Comparison of ENCODE assay signal across 11 cellular contexts in the genomic region with DNA sequence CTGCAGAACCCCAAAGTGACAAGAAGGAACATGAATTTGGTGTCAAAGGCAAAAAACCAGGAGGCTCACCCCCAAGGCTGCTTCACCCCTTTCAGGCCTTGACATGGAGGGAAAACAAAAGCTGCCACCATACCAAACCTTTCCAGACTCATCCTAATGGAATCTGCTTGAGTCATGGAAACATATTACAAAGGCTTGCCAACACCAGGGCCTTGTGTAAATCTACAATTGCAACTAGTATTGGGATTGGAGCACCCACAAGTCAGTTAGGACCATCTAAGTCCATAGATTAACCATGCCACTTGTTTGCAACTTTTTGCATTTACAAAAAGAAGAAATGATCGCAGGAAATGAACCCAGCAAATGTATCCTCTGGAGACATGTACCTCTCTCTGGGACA.
DNase-seq lines count a peak whose midpoint lies in the region; ATAC-seq and TF ChIP-seq lines count a peak whose summit lies in the region.
"Had no signal": no experiment of that assay in that cellular context is flagged by ENCODE, and none has a peak within 500 bp of the region (broad histone marks: within the 10 kb centered on the region; RNA-seq: fewer than 3 reads in every experiment).

No MANE protein-coding gene starts in this region.

- H3K27ac Mint-ChIP-seq in activated T-helper 2 cell treated with anti-CD3 and anti-CD28 coated beads, Interferon-gamma antibody, Interleukin-2, Interleukin-4, amounts not matched to agents 10 μg/mL and 5 μg/mL and 100 μg/mL, durations not matched to agents 14 hours and 24 hours and 36 hours = no peak overlapping the region

- no peak for ATAC-seq in stimulated activated naive CD8-positive, alpha-beta T cell treated with anti-CD3 and anti-CD28 coated beads, Interleukin-15, Interleukin-2, amounts not matched to agents 100 U/mL and 50 U/mL, for 24 hours

- peak overlapping the region in 1 of 2 experiments; percentile 27 for H3K4ac ChIP-seq in mesenchymal stem cell (ENCODE audit: low read depth in 1 of 2, low read length in 2 of 2)

- CTCF ChIA-PET in AG04449 (lab: Yijun Ruan, JAX) = interaction anchor here (1.1 kb wide), 1 partner anchor 695 kb away, joined by 3 read pairs; no protein-coding TSS in a partner anchor

- no peak overlapping the region for H2BK15ac ChIP-seq in mesenchymal stem cell (ENCODE audit: low read depth, poor library complexity, severe bottlenecking)

- H3K4me3 ChIP-seq in AG04449 (ENCODE audit: low read depth, low read length) (no peak overlapping the region), HUES48 (ENCODE audit: low read depth, low read length) (no peak overlapping the region), brain microvascular endothelial cell (ENCODE audit: low read depth, low read length) (no peak overlapping the region), mesenchymal stem cell (ENCODE audit: insufficient read depth in 1 of 2, low read depth in 1 of 2, low read length in 2 of 2) (no peak overlapping the region), BE2C (ENCODE audit: low read depth, low read length) (no peak overlapping the region)

- H2AK5ac ChIP-seq in mesenchymal stem cell (ENCODE audit: low read length, severe bottlenecking) = no peak overlapping the region

- H3K14ac ChIP-seq in mesenchymal stem cell (ENCODE audit: low read length in 2 of 2) = no peak overlapping the region

- H4K8ac ChIP-seq in mesenchymal stem cell (ENCODE audit: low read length) = no peak overlapping the region

- intact Hi-C loops in activated T-helper 2 cell treated with anti-CD3 and anti-CD28 coated beads, Interferon-gamma antibody, Interleukin-2, Interleukin-4, amounts not matched to agents 10 μg/mL and 5 μg/mL and 100 μg/mL, durations not matched to agents 14 hours and 24 hours and 36 hours (cut with micrococcal nuclease) = no loop called here

- H3K18ac ChIP-seq in mesenchymal stem cell (ENCODE audit: low read depth in 1 of 2, low read length in 2 of 2) = no peak overlapping the region

- no peaks in the 10 kb centered on the region for H3K36me3 Mint-ChIP-seq in activated T-helper 2 cell treated with anti-CD3 and anti-CD28 coated beads, Interferon-gamma antibody, Interleukin-2, Interleukin-4, amounts not matched to agents 10 μg/mL and 5 μg/mL and 100 μg/mL, durations not matched to agents 14 hours and 24 hours and 36 hours (ENCODE audit: low read depth)

- H3K27ac ChIP-seq in HUES48 (ENCODE audit: low read depth, low read length) (peak overlapping the region; percentile 76), brain microvascular endothelial cell (peak overlapping the region; percentile 81), mesenchymal stem cell (ENCODE audit: low read length, poor library complexity, severe bottlenecking) (peak overlapping the region; percentile 85)

- no peak overlapping the region for H3K4me3 Mint-ChIP-seq in activated T-helper 2 cell treated with anti-CD3 and anti-CD28 coated beads, Interferon-gamma antibody, Interleukin-2, Interleukin-4, amounts not matched to agents 10 μg/mL and 5 μg/mL and 100 μg/mL, durations not matched to agents 14 hours and 24 hours and 36 hours (ENCODE audit: low read depth)

- no peaks in the 10 kb centered on the region for H3K27me3 ChIP-seq in HUES48 (ENCODE audit: control insufficient read depth, insufficient read depth, low read length)
- no peaks in the 10 kb centered on the region for H3K27me3 ChIP-seq in brain microvascular endothelial cell (replicated peaks)
- no peaks in the 10 kb centered on the region for H3K27me3 ChIP-seq in mesenchymal stem cell (ENCODE audit: control insufficient read depth in 1 of 2, insufficient read depth in 1 of 2, low read length in 2 of 2)
- no peaks in the 10 kb centered on the region; the same call in 1 of the 2 replicates for H3K27me3 ChIP-seq in BE2C

- in situ Hi-C loops in brain microvascular endothelial cell (cut with HindIII; ENCODE audit: low pct_ligation_motif_present, low sequenced_read_pairs) = no loop called here

- no peak overlapping the region for H3K23ac ChIP-seq in mesenchymal stem cell (ENCODE audit: low read length in 2 of 2)

- DNase-seq in AG04449 (ENCODE audit: low read depth, low spot score) (peak; percentile 62), brain microvascular endothelial cell (peak; percentile 70), mesenchymal stem cell (peak; percentile 84), BE2C (no peak)
- no peak for DNase-seq in activated T-helper 2 cell treated with anti-CD3 and anti-CD28 coated beads, Interferon-gamma antibody, Interleukin-2, Interleukin-4, amounts not matched to agents 10 μg/mL and 5 μg/mL and 100 μg/mL, durations not matched to agents 14 hours and 24 hours and 36 hours (ENCODE audit: low spot score)
- DNase-seq in activated CD4-positive, alpha-beta T cell treated with anti-CD3 and anti-CD28 coated beads for 1 hour = no peak
- DNase-seq in stimulated activated naive CD8-positive, alpha-beta T cell treated with anti-CD3 and anti-CD28 coated beads, Interleukin-15, Interleukin-2, amounts not matched to agents 100 U/mL and 50 U/mL, for 24 hours = no peak
- DNase-seq: activated naive CD4-positive, alpha-beta T cell; NCI-H524 treated with DMSO at 0.1 percent for 48 hours; stimulated activated CD4-positive, alpha-beta T cell treated with anti-CD3 and anti-CD28 coated beads, Interleukin-4, amount 100 ng/mL, for 4 hours had no signal

- no peak overlapping the region for H3K4me2 ChIP-seq in mesenchymal stem cell (ENCODE audit: low read length, poor library complexity, severe bottlenecking)

- H3K4me1 Mint-ChIP-seq in activated T-helper 2 cell treated with anti-CD3 and anti-CD28 coated beads, Interferon-gamma antibody, Interleukin-2, Interleukin-4, amounts not matched to agents 10 μg/mL and 5 μg/mL and 100 μg/mL, durations not matched to agents 14 hours and 24 hours and 36 hours (ENCODE audit: low read depth) = no peaks in the 10 kb centered on the region

- H3K9ac ChIP-seq in HUES48 (ENCODE audit: low read depth, low read length) = no peak overlapping the region
- peak overlapping the region; percentile 78 for H3K9ac ChIP-seq in mesenchymal stem cell (ENCODE audit: low read length)

- H3K9me3 Mint-ChIP-seq in activated T-helper 2 cell treated with anti-CD3 and anti-CD28 coated beads, Interferon-gamma antibody, Interleukin-2, Interleukin-4, amounts not matched to agents 10 μg/mL and 5 μg/mL and 100 μg/mL, durations not matched to agents 14 hours and 24 hours and 36 hours = no peaks in the 10 kb centered on the region

- H3K36me3 ChIP-seq in HUES48 (ENCODE audit: control insufficient read depth, insufficient read depth, low read length) (no peaks in the 10 kb centered on the region), brain microvascular endothelial cell (replicated peaks) (no peaks in the 10 kb centered on the region), mesenchymal stem cell (ENCODE audit: control insufficient read depth in 1 of 2, insufficient read depth in 2 of 2, low read depth in 1 of 2, low read length in 2 of 2) (no peaks in the 10 kb centered on the region), BE2C (no peaks in the 10 kb centered on the region)

- H3K4me1 ChIP-seq in HUES48 (ENCODE audit: control insufficient read depth, insufficient read depth, low read length) = peaks cover 13% of the 10 kb centered on the region
- H3K4me1 ChIP-seq in mesenchymal stem cell (ENCODE audit: control insufficient read depth, insufficient read depth, low read depth, low read length) = peaks cover 5% of the 10 kb centered on the region
- no peaks in the 10 kb centered on the region for H3K4me1 ChIP-seq in BE2C

- TF ChIP-seq CTCF in AG04449 (IDR thresholded peaks at IDR 0.05; ENCODE audit: insufficient read depth, low read length, missing control alignments) (no peak), brain microvascular endothelial cell (IDR thresholded peaks at IDR 0.05; ENCODE audit: low read depth, low read length, missing control alignments) (no peak), BE2C (IDR thresholded peaks at IDR 0.05; ENCODE audit: low read depth, low read length) (no peak)

- POLR2A ChIA-PET in AG04449 (lab: Yijun Ruan, JAX) = interaction anchor here (0.8 kb wide), 1 partner anchor 234 kb away, joined by 3 read pairs; no protein-coding TSS in a partner anchor

- no peak overlapping the region for H2BK12ac ChIP-seq in mesenchymal stem cell (ENCODE audit: low read length in 2 of 2)

- no peak overlapping the region for H2BK120ac ChIP-seq in mesenchymal stem cell (ENCODE audit: low read depth, low read length)

- no peaks in the 10 kb centered on the region for H3K9me3 ChIP-seq in HUES48 (ENCODE audit: control insufficient read depth, insufficient read depth, low read length)
- no peaks in the 10 kb centered on the region for H3K9me3 ChIP-seq in mesenchymal stem cell (ENCODE audit: control insufficient read depth, low read length)
- no peaks in the 10 kb centered on the region for H3K9me3 ChIP-seq in BE2C

- peaks cover 2% of the 10 kb centered on the region for H3K27me3 Mint-ChIP-seq in activated T-helper 2 cell treated with anti-CD3 and anti-CD28 coated beads, Interferon-gamma antibody, Interleukin-2, Interleukin-4, amounts not matched to agents 10 μg/mL and 5 μg/mL and 100 μg/mL, durations not matched to agents 14 hours and 24 hours and 36 hours (ENCODE audit: low read depth)

- H3K79me1 ChIP-seq in mesenchymal stem cell (replicated peaks; ENCODE audit: low read length, poor library complexity, severe bottlenecking) = no peaks in the 10 kb centered on the region

- H2AFZ ChIP-seq in mesenchymal stem cell (ENCODE audit: low read depth, low read length) = no peak overlapping the region

- no CpG with 5 or more reads among the region's 1 CpG for WGBS in mesenchymal stem cell

- no peak overlapping the region for H2BK5ac ChIP-seq in mesenchymal stem cell (ENCODE audit: low read depth, low read length, poor library complexity, severe bottlenecking)

- no peak overlapping the region for H4K91ac ChIP-seq in mesenchymal stem cell (ENCODE audit: low read length)

Comparison
In these comparisons a context has a peak if more than half of its experiments do, and no peak if none do; other contexts are left out.
1. DNase-seq: peak in AG04449 (single experiment), brain microvascular endothelial cell (single experiment) and mesenchymal stem cell (single experiment); none in BE2C (single experiment), activated T-helper 2 cell treated with anti-CD3 and anti-CD28 coated beads, Interferon-gamma antibody, Interleukin-2, Interleukin-4, amounts not matched to agents 10 μg/mL and 5 μg/mL and 100 μg/mL, durations not matched to agents 14 hours and 24 hours and 36 hours (single experiment), activated CD4-positive, alpha-beta T cell treated with anti-CD3 and anti-CD28 coated beads for 1 hour (single experiment) and stimulated activated naive CD8-positive, alpha-beta T cell treated with anti-CD3 and anti-CD28 coated beads, Interleukin-15, Interleukin-2, amounts not matched to agents 100 U/mL and 50 U/mL, for 24 hours (single experiment).
2. Peak in every context shown above with its lines, with median percentiles within 50 percentile points of each other: H3K27ac ChIP-seq.